In genomic region chr14:104206281-104206904, GRCh38 we compare ENCODE assay signal across 14 cellular contexts.
DNase-seq lines count a peak whose midpoint lies in the region; ATAC-seq and TF ChIP-seq lines count a peak whose summit lies in the region.
"Had no signal": no experiment of that assay in that cellular context is flagged by ENCODE, and none has a peak within 500 bp of the region (broad histone marks: within the 10 kb centered on the region; RNA-seq: fewer than 3 reads in every experiment).

No MANE protein-coding gene starts in this region.

- no peak overlapping the region for H3K27ac ChIP-seq in breast epithelium

- intact Hi-C loops in breast epithelium (cut with DNase I; ENCODE audit: low total_unique reads), result no loop called here

- no peaks in the 10 kb centered on the region for H3K36me3 ChIP-seq in breast epithelium

- no peaks in the 10 kb centered on the region for H3K36me3 Mint-ChIP-seq in nephron progenitor cell (ENCODE audit: low read depth)
- H3K36me3 Mint-ChIP-seq: activated naive CD8-positive, alpha-beta T cell treated with anti-CD3 and anti-CD28 coated beads for 36 hours; mesothelial cell of epicardium had no signal

- TF ChIP-seq CTCF in nephron progenitor cell (IDR thresholded peaks at IDR 0.05) (no peak), breast epithelium (IDR thresholded peaks at IDR 0.05) (no peak)

- no peak for TF ChIP-seq POLR2A in breast epithelium (IDR thresholded peaks at IDR 0.05)

- no peak overlapping the region for H3K27ac Mint-ChIP-seq in nephron progenitor cell
- H3K27ac Mint-ChIP-seq: activated naive CD8-positive, alpha-beta T cell treated with anti-CD3 and anti-CD28 coated beads for 36 hours; HFFc6; mesothelial cell of epicardium had no signal

- H3K4me1 Mint-ChIP-seq in nephron progenitor cell, result peaks cover 28% of the 10 kb centered on the region
- H3K4me1 Mint-ChIP-seq: activated naive CD8-positive, alpha-beta T cell treated with anti-CD3 and anti-CD28 coated beads for 36 hours had no signal

- no peak overlapping the region for H3K4me3 Mint-ChIP-seq in nephron progenitor cell
- H3K4me3 Mint-ChIP-seq: activated naive CD8-positive, alpha-beta T cell treated with anti-CD3 and anti-CD28 coated beads for 36 hours; HFFc6; mesothelial cell of epicardium had no signal

- H3K4me1 ChIP-seq in breast epithelium, result peaks cover 0 to 4% of the 10 kb centered on the region in 2 donors

- H3K27me3 ChIP-seq in breast epithelium, result peaks cover 0 to 18% of the 10 kb centered on the region in 2 donors

- no peaks in the 10 kb centered on the region for H3K9me3 Mint-ChIP-seq in nephron progenitor cell
- H3K9me3 Mint-ChIP-seq: activated naive CD8-positive, alpha-beta T cell treated with anti-CD3 and anti-CD28 coated beads for 36 hours; mesothelial cell of epicardium had no signal

- no peaks in the 10 kb centered on the region for H3K9me3 ChIP-seq in breast epithelium

- H3K4me3 ChIP-seq in breast epithelium, result no peak overlapping the region

- ATAC-seq in HG03442 (IDR thresholded peaks at IDR 0.05; ENCODE audit: unreplicated experiment) (no peak), HG02938 (IDR thresholded peaks at IDR 0.05; ENCODE audit: unreplicated experiment) (no peak)

- H3K27me3 Mint-ChIP-seq in nephron progenitor cell (ENCODE audit: low read depth, poor library complexity), result peaks cover 62% of the 10 kb centered on the region

- DNase-seq in COR-L47 (lab: John Stamatoyannopoulos, UW) (peak; percentile 99), NCI-H1417 treated with DMSO at 0.1 percent for 48 hours (lab: John Stamatoyannopoulos, UW) (peak; percentile 79), astrocyte of the hippocampus (ENCODE audit: low read depth, low spot score) (peak; percentile 59), nephron progenitor cell (peak; percentile 76), breast epithelium (ENCODE audit: low spot score in 2 of 2) (no peak)
- no peak for DNase-seq in activated T-cell treated with anti-CD3 and anti-CD28 coated beads, Interleukin-2, amount 50 U/mL, for 48 hours
- DNase-seq: activated CD4-positive, alpha-beta T cell treated with anti-CD3 and anti-CD28 coated beads, Interleukin-2, amount 50 U/mL, for 48 hours; activated naive CD8-positive, alpha-beta T cell treated with anti-CD3 and anti-CD28 coated beads for 36 hours; effector memory CD4-positive, alpha-beta T cell; HFFc6; Karpas-422 had no signal

Comparison
In these comparisons a context has a peak if more than half of its experiments do, and no peak if none do; other contexts are left out.
1. DNase-seq: peak in COR-L47 (single experiment), NCI-H1417 treated with DMSO at 0.1 percent for 48 hours (single experiment), astrocyte of the hippocampus (single experiment) and nephron progenitor cell (single experiment); none in activated T-cell treated with anti-CD3 and anti-CD28 coated beads, Interleukin-2, amount 50 U/mL, for 48 hours (0 of 2) and breast epithelium (0 of 2).